In the genomic region with DNA sequence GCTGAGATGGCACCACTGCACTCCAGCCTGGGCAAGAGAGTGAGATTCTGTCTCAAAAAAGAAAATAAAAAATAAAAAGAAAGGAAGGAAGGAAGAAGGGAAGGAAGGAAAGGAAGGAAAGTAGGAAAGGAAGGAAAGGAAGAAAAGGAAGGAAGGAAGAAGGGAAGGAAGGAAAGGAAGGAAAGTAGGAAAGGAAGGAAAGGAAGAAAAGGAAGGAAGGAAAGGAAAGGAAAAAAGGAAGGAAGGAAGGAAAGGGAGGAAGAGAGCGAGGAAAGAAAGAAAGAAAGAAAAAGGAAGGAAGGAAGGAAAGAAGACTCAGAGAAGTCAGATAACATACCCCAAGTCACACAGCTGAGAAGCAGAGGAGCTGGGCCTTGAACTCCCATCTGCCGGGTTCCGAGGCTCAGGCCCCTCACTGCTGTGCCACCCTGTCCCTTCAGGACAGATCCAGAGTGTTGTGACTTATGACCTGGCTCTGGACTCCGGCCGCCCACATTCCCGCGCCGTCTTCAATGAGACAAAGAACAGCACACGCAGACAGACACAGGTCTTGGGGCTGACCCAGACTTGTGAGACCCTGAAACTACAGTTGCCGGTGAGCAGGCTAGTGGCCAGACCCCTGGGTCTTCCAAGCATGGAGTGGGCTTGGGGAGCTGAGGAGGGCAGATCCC, we compare ENCODE assay signal across 18 cellular contexts. TPM values are rescaled to one million over a fixed set of nuclear protein-coding genes. Genes with fewer than 3 reads are reported as not detected.
DNase-seq lines count a peak whose midpoint lies in the region; ATAC-seq and TF ChIP-seq lines count a peak whose summit lies in the region.
"Had no signal": no experiment of that assay in that cellular context is flagged by ENCODE, and none has a peak within 500 bp of the region (broad histone marks: within the 10 kb centered on the region; RNA-seq: fewer than 3 reads in every experiment).

No MANE protein-coding gene starts in this region.

- DNase-seq in activated naive CD8-positive, alpha-beta T cell treated with anti-CD3 and anti-CD28 coated beads, Interleukin-2, amount 10 ng/mL, durations not matched to agents 7 days and 5 days, result no peak
- no peak for DNase-seq in activated naive CD8-positive, alpha-beta T cell treated with anti-CD3 and anti-CD28 coated beads, Interleukin-2, amount 50 U/mL, for 24 hours
- no peak for DNase-seq in CD14-positive monocyte (ENCODE audit: low spot score)
- DNase-seq in central memory CD8-positive, alpha-beta T cell (ENCODE audit: low spot score in 2 of 2), result no peak
- DNase-seq in glomerular visceral epithelial cell (ENCODE audit: extremely low spot score), result no peak
- DNase-seq: CD4-positive, alpha-beta T cell; CD8-positive, alpha-beta memory T cell; DMS 273 treated with DMSO at 0.1 percent for 48 hours; DMS79; EL; GDM1; H9; HFFc6 had no signal

- intact Hi-C loops in CD14-positive monocyte (cut with micrococcal nuclease), result loop anchor here in 1 of 2 donors (10.0 kb wide), 1 partner anchor 51 kb away; no protein-coding TSS in a partner anchor

- H3K27ac Mint-ChIP-seq in activated naive CD8-positive, alpha-beta T cell treated with anti-CD3 and anti-CD28 coated beads, Interleukin-2, amount 10 ng/mL, durations not matched to agents 7 days and 5 days, result peak overlapping the region; percentile 53
- no peak overlapping the region for H3K27ac Mint-ChIP-seq in activated naive CD8-positive, alpha-beta T cell treated with anti-CD3 and anti-CD28 coated beads, Interleukin-2, amount 50 U/mL, for 24 hours
- peak overlapping the region in 4 of 7 donors; percentile 9 to 84 (median 57) for H3K27ac Mint-ChIP-seq in CD14-positive monocyte
- peak overlapping the region; percentile 36 for H3K27ac Mint-ChIP-seq in central memory CD8-positive, alpha-beta T cell (ENCODE audit: low read depth)
- H3K27ac Mint-ChIP-seq: B cell; CD4-positive, alpha-beta T cell; GM23338; H9; HFFc6 had no signal

- peaks cover 14% of the 10 kb centered on the region for H3K9me3 Mint-ChIP-seq in activated naive CD8-positive, alpha-beta T cell treated with anti-CD3 and anti-CD28 coated beads, Interleukin-2, amount 10 ng/mL, durations not matched to agents 7 days and 5 days
- peaks cover 12% of the 10 kb centered on the region for H3K9me3 Mint-ChIP-seq in activated naive CD8-positive, alpha-beta T cell treated with anti-CD3 and anti-CD28 coated beads, Interleukin-2, amount 50 U/mL, for 24 hours
- peaks cover 0 to 16% (median 12%) of the 10 kb centered on the region in 7 donors for H3K9me3 Mint-ChIP-seq in CD14-positive monocyte
- peaks cover 10% of the 10 kb centered on the region for H3K9me3 Mint-ChIP-seq in central memory CD8-positive, alpha-beta T cell

- POLR2A ChIA-PET in activated naive CD8-positive, alpha-beta T cell treated with anti-CD3 and anti-CD28 coated beads, Interleukin-2, amount 10 ng/mL, durations not matched to agents 7 days and 5 days (lab: Charles Lee), result no interaction called here

- no peak for ATAC-seq in activated naive CD8-positive, alpha-beta T cell treated with anti-CD3 and anti-CD28 coated beads, Interleukin-2, amount 10 ng/mL, durations not matched to agents 7 days and 5 days (ENCODE audit: low read depth)
- no peak for ATAC-seq in activated naive CD8-positive, alpha-beta T cell treated with anti-CD3 and anti-CD28 coated beads, Interleukin-2, amount 50 U/mL, for 24 hours
- ATAC-seq in central memory CD8-positive, alpha-beta T cell (replicated peaks; ENCODE audit: extremely low read depth, poor library complexity, severe bottlenecking), result no peak
- ATAC-seq in GM18873 (IDR thresholded peaks at IDR 0.05; ENCODE audit: low FRiP score, unreplicated experiment), result no peak
- ATAC-seq: GM12878, GM23338, HCT116 had no signal

- peaks cover 7% of the 10 kb centered on the region for H3K27me3 Mint-ChIP-seq in activated naive CD8-positive, alpha-beta T cell treated with anti-CD3 and anti-CD28 coated beads, Interleukin-2, amount 10 ng/mL, durations not matched to agents 7 days and 5 days
- H3K27me3 Mint-ChIP-seq in activated naive CD8-positive, alpha-beta T cell treated with anti-CD3 and anti-CD28 coated beads, Interleukin-2, amount 50 U/mL, for 24 hours, result no peaks in the 10 kb centered on the region
- peaks cover 0 to 5% (median 0%) of the 10 kb centered on the region in 3 donors for H3K27me3 Mint-ChIP-seq in CD14-positive monocyte (ENCODE audit: low read depth in 3 of 3)
- no peaks in the 10 kb centered on the region for H3K27me3 Mint-ChIP-seq in central memory CD8-positive, alpha-beta T cell
- H3K27me3 Mint-ChIP-seq: B cell; CD4-positive, alpha-beta T cell had no signal

- no peak for TF ChIP-seq CTCF in CD14-positive monocyte (IDR thresholded peaks at IDR 0.05)

- peaks cover 10% of the 10 kb centered on the region for H3K4me1 Mint-ChIP-seq in activated naive CD8-positive, alpha-beta T cell treated with anti-CD3 and anti-CD28 coated beads, Interleukin-2, amount 10 ng/mL, durations not matched to agents 7 days and 5 days
- no peaks in the 10 kb centered on the region for H3K4me1 Mint-ChIP-seq in activated naive CD8-positive, alpha-beta T cell treated with anti-CD3 and anti-CD28 coated beads, Interleukin-2, amount 50 U/mL, for 24 hours
- peaks cover 2% of the 10 kb centered on the region for H3K4me1 Mint-ChIP-seq in CD14-positive monocyte
- H3K4me1 Mint-ChIP-seq in central memory CD8-positive, alpha-beta T cell, result peaks cover 8% of the 10 kb centered on the region
- H3K4me1 Mint-ChIP-seq: B cell had no signal

- H3K4me3 Mint-ChIP-seq in activated naive CD8-positive, alpha-beta T cell treated with anti-CD3 and anti-CD28 coated beads, Interleukin-2, amount 10 ng/mL, durations not matched to agents 7 days and 5 days, result no peak overlapping the region
- H3K4me3 Mint-ChIP-seq in activated naive CD8-positive, alpha-beta T cell treated with anti-CD3 and anti-CD28 coated beads, Interleukin-2, amount 50 U/mL, for 24 hours, result no peak overlapping the region
- H3K4me3 Mint-ChIP-seq in CD14-positive monocyte, result no peak overlapping the region
- no peak overlapping the region for H3K4me3 Mint-ChIP-seq in central memory CD8-positive, alpha-beta T cell
- H3K4me3 Mint-ChIP-seq: B cell; CD4-positive, alpha-beta T cell; CD8-positive, alpha-beta memory T cell; GM23338; H9; HFFc6 had no signal

- peaks cover 33% of the 10 kb centered on the region for H3K36me3 Mint-ChIP-seq in activated naive CD8-positive, alpha-beta T cell treated with anti-CD3 and anti-CD28 coated beads, Interleukin-2, amount 10 ng/mL, durations not matched to agents 7 days and 5 days
- H3K36me3 Mint-ChIP-seq in activated naive CD8-positive, alpha-beta T cell treated with anti-CD3 and anti-CD28 coated beads, Interleukin-2, amount 50 U/mL, for 24 hours (ENCODE audit: low read depth), result peaks cover 15% of the 10 kb centered on the region
- H3K36me3 Mint-ChIP-seq in CD14-positive monocyte, result peaks cover 82 to 99% of the 10 kb centered on the region in 2 donors
- H3K36me3 Mint-ChIP-seq in central memory CD8-positive, alpha-beta T cell (ENCODE audit: insufficient read depth), result peaks cover 4% of the 10 kb centered on the region

RNA-seq across cellular contexts. Expression of gene ITGAX, which starts 30.9 kb away (rescaled TPM):
- 10 to 100 TPM; 26.4 to 26.7 TPM for total RNA-seq in activated naive CD8-positive, alpha-beta T cell treated with anti-CD3 and anti-CD28 coated beads, Interleukin-2, amount 10 ng/mL, durations not matched to agents 7 days and 5 days
- 10 to 100 TPM; 40.7 to 71.3 TPM for polyA plus RNA-seq in CD14-positive monocyte
- total RNA-seq: GM23338, HFFc6 had no signal
- polyA plus RNA-seq: GM23338 had no signal
